In the genomic region with DNA sequence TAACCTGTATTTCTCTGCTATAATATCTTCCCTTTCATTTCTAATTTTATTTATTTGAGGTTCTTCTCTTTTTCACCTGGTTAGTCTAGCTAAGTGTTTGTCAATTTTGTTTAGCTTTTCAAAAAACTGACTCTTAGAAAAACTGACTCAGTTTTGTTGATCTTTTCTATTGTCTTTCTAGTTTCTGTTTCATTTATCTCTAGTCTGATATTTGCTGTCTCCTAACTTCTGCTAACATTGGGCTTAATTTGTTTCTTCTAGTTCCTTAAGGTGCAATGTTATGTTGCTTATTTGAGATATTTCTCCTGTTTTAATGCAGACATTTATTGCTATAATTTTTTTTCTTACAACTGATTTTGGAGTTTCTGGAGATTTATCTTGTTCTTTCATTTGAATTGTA, we compare ENCODE assay signal across 38 cellular contexts.
"Had no signal": no experiment of that assay in that cellular context is flagged by ENCODE, and none has a peak within 500 bp of the region (broad histone marks: within the 10 kb centered on the region; RNA-seq: fewer than 3 reads in every experiment).

No MANE protein-coding gene starts in this region.

- H3K27ac Mint-ChIP-seq: activated naive CD4-positive, alpha-beta T cell treated with anti-CD3 and anti-CD28 coated beads for 36 hours; activated naive CD4-positive, alpha-beta T cell treated with anti-CD3 and anti-CD28 coated beads, Interleukin-2, amount 10 ng/mL, durations not matched to agents 7 days and 5 days; activated naive CD4-positive, alpha-beta T cell treated with anti-CD3 and anti-CD28 coated beads, Interleukin-2, amount 50 U/mL, for 24 hours; activated naive CD4-positive, alpha-beta T cell treated with anti-CD3 and anti-CD28 coated beads, Interleukin-2, amount 50 U/mL, for 72 hours; activated naive CD8-positive, alpha-beta T cell; activated naive CD8-positive, alpha-beta T cell treated with anti-CD3 and anti-CD28 coated beads for 36 hours; activated naive CD8-positive, alpha-beta T cell treated with anti-CD3 and anti-CD28 coated beads, Interleukin-2, amount 10 ng/mL, durations not matched to agents 7 days and 5 days; activated naive CD8-positive, alpha-beta T cell treated with anti-CD3 and anti-CD28 coated beads, Interleukin-2, amount 50 U/mL, for 24 hours; activated T-cell treated with anti-CD3 and anti-CD28 coated beads, Interleukin-2, amount 50 U/mL, for 24 hours; activated T-cell treated with anti-CD3 and anti-CD28 coated beads, Interleukin-2, amount 50 U/mL, for 72 hours; activated T-helper 1 cell treated with anti-CD3 and anti-CD28 coated beads, Interleukin-12 subunit alpha, Interleukin-12 subunit beta, Interleukin-2, Interleukin-4 antibody, amounts not matched to agents 30 ng/mL and 10 ng/mL and 1 ng/mL, durations not matched to agents 14 hours and 24 hours and 36 hours; activated T-helper 17 cell treated with anti-CD3 and anti-CD28 coated beads, Interleukin-2, amount 50 U/mL, for 72 hours; activated T-helper 2 cell treated with anti-CD3 and anti-CD28 coated beads, Interferon-gamma antibody, Interleukin-2, Interleukin-4, amounts not matched to agents 10 μg/mL and 5 μg/mL and 100 μg/mL, durations not matched to agents 14 hours and 24 hours and 36 hours; brain had no signal

- H3K27me3 Mint-ChIP-seq: activated naive CD4-positive, alpha-beta T cell treated with anti-CD3 and anti-CD28 coated beads, Interleukin-2, amount 10 ng/mL, durations not matched to agents 7 days and 5 days; activated naive CD4-positive, alpha-beta T cell treated with anti-CD3 and anti-CD28 coated beads, Interleukin-2, amount 50 U/mL, for 24 hours; activated naive CD8-positive, alpha-beta T cell; activated naive CD8-positive, alpha-beta T cell treated with anti-CD3 and anti-CD28 coated beads for 36 hours; activated naive CD8-positive, alpha-beta T cell treated with anti-CD3 and anti-CD28 coated beads, Interleukin-2, amount 10 ng/mL, durations not matched to agents 7 days and 5 days; activated naive CD8-positive, alpha-beta T cell treated with anti-CD3 and anti-CD28 coated beads, Interleukin-2, amount 50 U/mL, for 24 hours; activated T-cell treated with anti-CD3 and anti-CD28 coated beads, Interleukin-2, amount 50 U/mL, for 24 hours; activated T-helper 17 cell treated with anti-CD3 and anti-CD28 coated beads, Interleukin-2, amount 50 U/mL, for 72 hours; brain; central memory CD8-positive, alpha-beta T cell had no signal

- H3K4me3 Mint-ChIP-seq: activated naive CD4-positive, alpha-beta T cell treated with anti-CD3 and anti-CD28 coated beads for 36 hours; activated naive CD4-positive, alpha-beta T cell treated with anti-CD3 and anti-CD28 coated beads, Interleukin-2, amount 10 ng/mL, durations not matched to agents 7 days and 5 days; activated naive CD4-positive, alpha-beta T cell treated with anti-CD3 and anti-CD28 coated beads, Interleukin-2, amount 50 U/mL, for 24 hours; activated naive CD8-positive, alpha-beta T cell; activated naive CD8-positive, alpha-beta T cell treated with anti-CD3 and anti-CD28 coated beads for 36 hours; activated naive CD8-positive, alpha-beta T cell treated with anti-CD3 and anti-CD28 coated beads, Interleukin-2, amount 10 ng/mL, durations not matched to agents 7 days and 5 days; activated naive CD8-positive, alpha-beta T cell treated with anti-CD3 and anti-CD28 coated beads, Interleukin-2, amount 50 U/mL, for 24 hours; activated T-cell treated with anti-CD3 and anti-CD28 coated beads, Interleukin-2, amount 50 U/mL, for 24 hours; activated T-cell treated with anti-CD3 and anti-CD28 coated beads, Interleukin-2, amount 50 U/mL, for 4 hours; activated T-cell treated with anti-CD3 and anti-CD28 coated beads, Interleukin-2, amount 50 U/mL, for 72 hours; activated T-helper 1 cell treated with anti-CD3 and anti-CD28 coated beads, Interleukin-12 subunit alpha, Interleukin-12 subunit beta, Interleukin-2, Interleukin-4 antibody, amounts not matched to agents 30 ng/mL and 10 ng/mL and 1 ng/mL, durations not matched to agents 14 hours and 24 hours and 36 hours; activated T-helper 17 cell treated with anti-CD3 and anti-CD28 coated beads, Interleukin-2, amount 50 U/mL, for 72 hours; brain; central memory CD8-positive, alpha-beta T cell had no signal

- H3K9me3 ChIP-seq: adrenal gland, body of pancreas had no signal

- H3K36me3 ChIP-seq: adrenal gland, ascending aorta, brain microvascular endothelial cell, breast epithelium, cardiac muscle cell had no signal

- H3K9me3 Mint-ChIP-seq: activated naive CD8-positive, alpha-beta T cell treated with anti-CD3 and anti-CD28 coated beads, Interleukin-2, amount 10 ng/mL, durations not matched to agents 7 days and 5 days had no signal

- H3K4me1 ChIP-seq: adrenal gland, ascending aorta, body of pancreas, breast epithelium had no signal

- H3K27me3 ChIP-seq: adrenal gland, ascending aorta, body of pancreas, brain microvascular endothelial cell, breast epithelium, cardiac muscle cell had no signal

- H3K4me3 ChIP-seq: adrenal gland, ascending aorta, body of pancreas, breast epithelium, cardiac muscle cell had no signal

- H3K27ac ChIP-seq: adrenal gland, ascending aorta, body of pancreas, brain microvascular endothelial cell, breast epithelium, cardiac muscle cell had no signal

- DNase-seq: activated effector memory CD4-positive, alpha-beta T cell treated with anti-CD3 and anti-CD28 coated beads, Interleukin-2, amount 50 U/mL, for 16 hours; activated effector memory CD4-positive, alpha-beta T cell treated with Interleukin-2 at 50 U/mL for 16 hours; activated gamma-delta T cell; activated gamma-delta T cell treated with Interleukin-2 at 50 U/mL for 16 hours; activated naive CD4-positive, alpha-beta T cell; activated naive CD4-positive, alpha-beta T cell treated with anti-CD3 and anti-CD28 coated beads for 36 hours; activated naive CD4-positive, alpha-beta T cell treated with anti-CD3 and anti-CD28 coated beads, Interleukin-2, amount 10 ng/mL, durations not matched to agents 7 days and 5 days; activated naive CD4-positive, alpha-beta T cell treated with anti-CD3 and anti-CD28 coated beads, Interleukin-2, amount 50 U/mL, for 16 hours; activated naive CD4-positive, alpha-beta T cell treated with Interleukin-2 at 50 U/mL for 16 hours; activated naive CD8-positive, alpha-beta T cell treated with anti-CD3 and anti-CD28 coated beads for 36 hours; activated naive CD8-positive, alpha-beta T cell treated with anti-CD3 and anti-CD28 coated beads, Interleukin-2, amount 10 ng/mL, durations not matched to agents 7 days and 5 days; activated naive CD8-positive, alpha-beta T cell treated with anti-CD3 and anti-CD28 coated beads, Interleukin-2, amount 50 U/mL, for 24 hours; activated T-cell treated with anti-CD3 and anti-CD28 coated beads, Interleukin-2, amount 50 U/mL, for 1 hour; activated T-cell treated with anti-CD3 and anti-CD28 coated beads, Interleukin-2, amount 50 U/mL, for 24 hours; activated T-cell treated with anti-CD3 and anti-CD28 coated beads, Interleukin-2, amount 50 U/mL, for 4 hours; activated T-cell treated with anti-CD3 and anti-CD28 coated beads, Interleukin-2, amount 50 U/mL, for 48 hours; activated T-cell treated with anti-CD3 and anti-CD28 coated beads, Interleukin-2, amount 50 U/mL, for 72 hours; adrenal gland; amniotic stem cell; amygdala; anterior cingulate cortex; aorta; body of pancreas; brain microvascular endothelial cell; caudate nucleus; central memory CD4-positive, alpha-beta T cell; cerebellar nuclear complex had no signal

- H3K4me1 Mint-ChIP-seq: activated naive CD4-positive, alpha-beta T cell treated with anti-CD3 and anti-CD28 coated beads, Interleukin-2, amount 10 ng/mL, durations not matched to agents 7 days and 5 days; activated naive CD4-positive, alpha-beta T cell treated with anti-CD3 and anti-CD28 coated beads, Interleukin-2, amount 50 U/mL, for 24 hours; activated naive CD8-positive, alpha-beta T cell treated with anti-CD3 and anti-CD28 coated beads for 36 hours; activated naive CD8-positive, alpha-beta T cell treated with anti-CD3 and anti-CD28 coated beads, Interleukin-2, amount 10 ng/mL, durations not matched to agents 7 days and 5 days; activated naive CD8-positive, alpha-beta T cell treated with anti-CD3 and anti-CD28 coated beads, Interleukin-2, amount 50 U/mL, for 24 hours; activated T-helper 17 cell treated with anti-CD3 and anti-CD28 coated beads, Interleukin-2, amount 50 U/mL, for 72 hours; brain; central memory CD8-positive, alpha-beta T cell had no signal

- ATAC-seq: activated naive CD4-positive, alpha-beta T cell treated with anti-CD3 and anti-CD28 coated beads, Interleukin-2, amount 50 U/mL, for 72 hours; activated naive CD8-positive, alpha-beta T cell treated with anti-CD3 and anti-CD28 coated beads, Interleukin-2, amount 50 U/mL, for 24 hours; activated T-cell treated with anti-CD3 and anti-CD28 coated beads, Interleukin-2, amount 50 U/mL, for 4 hours; activated T-cell treated with anti-CD3 and anti-CD28 coated beads, Interleukin-2, amount 50 U/mL, for 72 hours; activated T-helper 17 cell treated with anti-CD3 and anti-CD28 coated beads, Interleukin-2, amount 50 U/mL, for 72 hours; body of pancreas had no signal

- H3K36me3 Mint-ChIP-seq: activated naive CD4-positive, alpha-beta T cell treated with anti-CD3 and anti-CD28 coated beads, Interleukin-2, amount 10 ng/mL, durations not matched to agents 7 days and 5 days; activated naive CD4-positive, alpha-beta T cell treated with anti-CD3 and anti-CD28 coated beads, Interleukin-2, amount 50 U/mL, for 24 hours; activated naive CD4-positive, alpha-beta T cell treated with anti-CD3 and anti-CD28 coated beads, Interleukin-2, amount 50 U/mL, for 72 hours; activated naive CD8-positive, alpha-beta T cell; activated naive CD8-positive, alpha-beta T cell treated with anti-CD3 and anti-CD28 coated beads for 36 hours; activated naive CD8-positive, alpha-beta T cell treated with anti-CD3 and anti-CD28 coated beads, Interleukin-2, amount 10 ng/mL, durations not matched to agents 7 days and 5 days; brain had no signal
